Comparison of ENCODE assay signal across 1 cellular context in the genomic region with DNA sequence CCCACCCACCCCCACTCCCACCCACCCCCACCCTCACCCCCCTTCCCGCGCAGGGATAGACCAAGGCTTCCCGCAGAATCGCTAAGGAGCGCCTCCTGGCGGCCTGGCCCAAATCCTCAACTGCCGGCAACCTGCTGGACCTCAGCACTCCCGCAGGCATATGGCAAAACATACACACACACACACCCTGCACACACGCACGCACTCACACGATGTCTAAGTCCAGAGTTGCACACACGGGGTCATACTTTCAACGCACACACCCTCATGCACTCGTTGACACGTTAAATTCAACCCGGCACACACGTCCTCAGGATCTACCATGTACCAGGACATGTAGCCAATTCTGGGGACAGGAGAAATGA.
TF ChIP-seq lines count a peak whose summit lies in the region.

No MANE protein-coding gene starts in this region.

TF ChIP-seq in SK-N-SH treated with all-trans-retinoic acid at 6 μM for 48 hours, 23 proteins besides CTCF, POLR2A, EP300 and RAD21 (continued from another document):
- TF ChIP-seq, protein P1, sequence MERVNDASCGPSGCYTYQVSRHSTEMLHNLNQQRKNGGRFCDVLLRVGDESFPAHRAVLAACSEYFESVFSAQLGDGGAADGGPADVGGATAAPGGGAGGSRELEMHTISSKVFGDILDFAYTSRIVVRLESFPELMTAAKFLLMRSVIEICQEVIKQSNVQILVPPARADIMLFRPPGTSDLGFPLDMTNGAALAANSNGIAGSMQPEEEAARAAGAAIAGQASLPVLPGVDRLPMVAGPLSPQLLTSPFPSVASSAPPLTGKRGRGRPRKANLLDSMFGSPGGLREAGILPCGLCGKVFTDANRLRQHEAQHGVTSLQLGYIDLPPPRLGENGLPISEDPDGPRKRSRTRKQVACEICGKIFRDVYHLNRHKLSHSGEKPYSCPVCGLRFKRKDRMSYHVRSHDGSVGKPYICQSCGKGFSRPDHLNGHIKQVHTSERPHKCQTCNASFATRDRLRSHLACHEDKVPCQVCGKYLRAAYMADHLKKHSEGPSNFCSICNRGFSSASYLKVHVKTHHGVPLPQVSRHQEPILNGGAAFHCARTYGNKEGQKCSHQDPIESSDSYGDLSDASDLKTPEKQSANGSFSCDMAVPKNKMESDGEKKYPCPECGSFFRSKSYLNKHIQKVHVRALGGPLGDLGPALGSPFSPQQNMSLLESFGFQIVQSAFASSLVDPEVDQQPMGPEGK (CRISPR knock-in tag; IDR thresholded peaks at IDR 0.05; ENCODE audit: borderline replicate concordance), result no peak
- TF ChIP-seq CSDC2 (CRISPR knock-in tag; IDR thresholded peaks at IDR 0.05), result no peak
